In genomic region chr9:21316860-21317259, GRCh38 we compare ENCODE assay signal across 1 cellular context.
TF ChIP-seq lines count a peak whose summit lies in the region.

No MANE protein-coding gene starts in this region.

TF ChIP-seq in WTC11, 78 proteins besides CTCF, POLR2A, EP300 and RAD21 (continued from another document):
- TF ChIP-seq ZNF532 (CRISPR knock-in tag; IDR thresholded peaks at IDR 0.05; ENCODE audit: borderline replicate concordance) (no peak), AFF4 (CRISPR knock-in tag; IDR thresholded peaks at IDR 0.05; ENCODE audit: borderline replicate concordance) (no peak), ZNF263 (CRISPR knock-in tag; IDR thresholded peaks at IDR 0.05; ENCODE audit: low read depth) (no peak), MLX (CRISPR knock-in tag; IDR thresholded peaks at IDR 0.05) (no peak), ATF3 (CRISPR knock-in tag; conservative IDR thresholded peaks at IDR 0.05) (no peak), GRHL2 (CRISPR knock-in tag; IDR thresholded peaks at IDR 0.05; ENCODE audit: insufficient replicate concordance, severe bottlenecking) (no peak), ZNF423 (CRISPR knock-in tag; IDR thresholded peaks at IDR 0.05) (no peak), E2F1 (CRISPR knock-in tag; IDR thresholded peaks at IDR 0.05) (no peak), ARID4B (CRISPR knock-in tag; IDR thresholded peaks at IDR 0.05; ENCODE audit: borderline replicate concordance) (no peak), NR3C1 (CRISPR knock-in tag; conservative IDR thresholded peaks at IDR 0.05; ENCODE audit: low read depth) (no peak), NFATC4 (CRISPR knock-in tag; IDR thresholded peaks at IDR 0.05) (no peak), SMAD3 (CRISPR knock-in tag; IDR thresholded peaks at IDR 0.05; ENCODE audit: borderline replicate concordance) (no peak), NR1H2 (CRISPR knock-in tag; IDR thresholded peaks at IDR 0.05) (no peak), TCF7 (CRISPR knock-in tag; IDR thresholded peaks at IDR 0.05; ENCODE audit: low read depth) (no peak), RELA (CRISPR knock-in tag; IDR thresholded peaks at IDR 0.05; ENCODE audit: borderline replicate concordance) (no peak), E2F4 (CRISPR knock-in tag; IDR thresholded peaks at IDR 0.05; ENCODE audit: borderline replicate concordance, low read depth) (no peak), ZNF219 (CRISPR knock-in tag; IDR thresholded peaks at IDR 0.05; ENCODE audit: borderline replicate concordance) (no peak)
